ENCODE assay signal across 19 cellular contexts in genomic region chr12:52618866-52619265, GRCh38. TPM values are rescaled to one million over a fixed set of nuclear protein-coding genes. Genes with fewer than 3 reads are reported as not detected.
DNase-seq lines count a peak whose midpoint lies in the region; ATAC-seq, FAIRE-seq and TF ChIP-seq lines count a peak whose summit lies in the region.
"Had no signal": no experiment of that assay in that cellular context is flagged by ENCODE, and none has a peak within 500 bp of the region (broad histone marks: within the 10 kb centered on the region; RNA-seq: fewer than 3 reads in every experiment).

No MANE protein-coding gene starts in this region.

- no peak overlapping the region for H3K27ac Mint-ChIP-seq in activated naive CD4-positive, alpha-beta T cell treated with anti-CD3 and anti-CD28 coated beads, Interleukin-2, amount 10 ng/mL, durations not matched to agents 7 days and 5 days
- peak overlapping the region; percentile 89 for H3K27ac Mint-ChIP-seq in CD4-positive, alpha-beta T cell
- peak overlapping the region in 9 of 10 donors; percentile 40 to 97 (median 89) for H3K27ac Mint-ChIP-seq in naive thymus-derived CD8-positive, alpha-beta T cell
- H3K27ac Mint-ChIP-seq: GM23338, HFFc6 had no signal

- no peak for TF ChIP-seq POLR2A in GM12892 (IDR thresholded peaks at IDR 0.05; ENCODE audit: low read depth, low read length)

- TF ChIP-seq CTCF in CD4-positive, alpha-beta T cell (IDR thresholded peaks at IDR 0.05): no peak
- TF ChIP-seq CTCF in colonic mucosa (IDR thresholded peaks at IDR 0.05) (no peak), brain microvascular endothelial cell (IDR thresholded peaks at IDR 0.05; ENCODE audit: low read depth, low read length, missing control alignments) (no peak)

- no peaks in the 10 kb centered on the region for H3K9me3 Mint-ChIP-seq in activated naive CD4-positive, alpha-beta T cell treated with anti-CD3 and anti-CD28 coated beads, Interleukin-2, amount 10 ng/mL, durations not matched to agents 7 days and 5 days
- H3K9me3 Mint-ChIP-seq in CD4-positive, alpha-beta T cell: no peaks in the 10 kb centered on the region
- peaks cover 0 to 3% (median 0%) of the 10 kb centered on the region in 9 donors for H3K9me3 Mint-ChIP-seq in naive thymus-derived CD8-positive, alpha-beta T cell
- H3K9me3 Mint-ChIP-seq: GM23338, HFFc6 had no signal

- H3K4me3 ChIP-seq in colonic mucosa: no peak overlapping the region
- H3K4me3 ChIP-seq in brain microvascular endothelial cell (ENCODE audit: low read depth, low read length): no peak overlapping the region
- H3K4me3 ChIP-seq: BLaER1, GM23338 had no signal

- H3K4me1 Mint-ChIP-seq in activated naive CD4-positive, alpha-beta T cell treated with anti-CD3 and anti-CD28 coated beads, Interleukin-2, amount 10 ng/mL, durations not matched to agents 7 days and 5 days: peaks cover 37% of the 10 kb centered on the region
- H3K4me1 Mint-ChIP-seq in CD4-positive, alpha-beta T cell (ENCODE audit: low read depth): peaks cover 91% of the 10 kb centered on the region
- H3K4me1 Mint-ChIP-seq in naive thymus-derived CD8-positive, alpha-beta T cell: peaks cover 42 to 67% (median 63%) of the 10 kb centered on the region in 4 donors
- H3K4me1 Mint-ChIP-seq: GM23338 had no signal

- CTCF ChIA-PET in activated naive CD4-positive, alpha-beta T cell treated with anti-CD3 and anti-CD28 coated beads, Interleukin-2, amount 10 ng/mL, durations not matched to agents 7 days and 5 days (lab: Charles Lee): interaction anchor here (0.9 to 1.1 kb wide), 2 partner anchors 9 to 261 kb away, joined by 3 read pairs; no protein-coding TSS in a partner anchor
- CTCF ChIA-PET in CD4-positive, alpha-beta T cell (lab: Charles Lee): no interaction called here

- FAIRE-seq in GM12892 (lab: Jason Lieb, UNC): no peak
- FAIRE-seq: GM18507 had no signal

- H3K36me3 ChIP-seq in colonic mucosa: no peaks in the 10 kb centered on the region
- H3K36me3 ChIP-seq in brain microvascular endothelial cell (replicated peaks): no peaks in the 10 kb centered on the region
- H3K36me3 ChIP-seq: BLaER1 had no signal

- no peaks in the 10 kb centered on the region for H3K27me3 ChIP-seq in CD4-positive, alpha-beta T cell (ENCODE audit: control insufficient read depth, insufficient read depth, low read length)
- no peaks in the 10 kb centered on the region for H3K27me3 ChIP-seq in colonic mucosa
- peaks cover 4% of the 10 kb centered on the region for H3K27me3 ChIP-seq in brain microvascular endothelial cell (replicated peaks)
- H3K27me3 ChIP-seq: BLaER1 had no signal

- POLR2A ChIA-PET in CD4-positive, alpha-beta T cell (lab: Charles Lee): interaction anchor here (1.4 to 1.8 kb wide), 4 partner anchors 8 to 62 kb away, joined by 4 to 6 read pairs (median 6); no protein-coding TSS in a partner anchor
- POLR2A ChIA-PET in naive thymus-derived CD8-positive, alpha-beta T cell (lab: Charles Lee): interaction anchor here (1.0 to 12.6 kb wide), 6 partner anchors 8 to 33 kb away, joined by 4 to 100 read pairs (median 5); no protein-coding TSS in a partner anchor

- no peaks in the 10 kb centered on the region for H3K4me1 ChIP-seq in colonic mucosa

- no peak overlapping the region for H3K9ac ChIP-seq in colonic mucosa (ENCODE audit: low read depth in 2 of 2, low read length in 2 of 2)
- H3K9ac ChIP-seq: BLaER1 had no signal

- no peak overlapping the region for H3K27ac ChIP-seq in CD4-positive, alpha-beta T cell (ENCODE audit: low read depth, low read length)
- H3K27ac ChIP-seq in colonic mucosa (no peak overlapping the region), brain microvascular endothelial cell (no peak overlapping the region)
- H3K27ac ChIP-seq: BLaER1, HL-60 had no signal

- no peak overlapping the region for H3K4me3 Mint-ChIP-seq in activated naive CD4-positive, alpha-beta T cell treated with anti-CD3 and anti-CD28 coated beads, Interleukin-2, amount 10 ng/mL, durations not matched to agents 7 days and 5 days
- H3K4me3 Mint-ChIP-seq in CD4-positive, alpha-beta T cell: no peak overlapping the region
- peak overlapping the region in 3 of 10 donors; percentile 4 to 31 (median 28) for H3K4me3 Mint-ChIP-seq in naive thymus-derived CD8-positive, alpha-beta T cell
- H3K4me3 Mint-ChIP-seq: GM23338, HFFc6 had no signal

- H3K9me3 ChIP-seq in CD4-positive, alpha-beta T cell (ENCODE audit: control insufficient read depth, low read length): no peaks in the 10 kb centered on the region
- no peaks in the 10 kb centered on the region for H3K9me3 ChIP-seq in colonic mucosa

- in situ Hi-C loops in brain microvascular endothelial cell (cut with HindIII; ENCODE audit: low pct_ligation_motif_present, low sequenced_read_pairs): no loop called here

- peaks cover 4% of the 10 kb centered on the region for H3K27me3 Mint-ChIP-seq in activated naive CD4-positive, alpha-beta T cell treated with anti-CD3 and anti-CD28 coated beads, Interleukin-2, amount 10 ng/mL, durations not matched to agents 7 days and 5 days
- no peaks in the 10 kb centered on the region for H3K27me3 Mint-ChIP-seq in CD4-positive, alpha-beta T cell
- no peaks in the 10 kb centered on the region for H3K27me3 Mint-ChIP-seq in naive thymus-derived CD8-positive, alpha-beta T cell

- H3K36me3 Mint-ChIP-seq in activated naive CD4-positive, alpha-beta T cell treated with anti-CD3 and anti-CD28 coated beads, Interleukin-2, amount 10 ng/mL, durations not matched to agents 7 days and 5 days: peaks cover 3% of the 10 kb centered on the region
- H3K36me3 Mint-ChIP-seq in CD4-positive, alpha-beta T cell (ENCODE audit: low read depth): peaks cover 15% of the 10 kb centered on the region
- H3K36me3 Mint-ChIP-seq in naive thymus-derived CD8-positive, alpha-beta T cell: peaks cover 0 to 5% (median 4%) of the 10 kb centered on the region in 3 donors

- peak; percentile 8 for DNase-seq in activated naive CD4-positive, alpha-beta T cell treated with anti-CD3 and anti-CD28 coated beads, Interleukin-2, amount 10 ng/mL, durations not matched to agents 7 days and 5 days
- DNase-seq in activated naive CD4-positive, alpha-beta T cell (lab: John Stamatoyannopoulos, UW): no peak
- DNase-seq in CD4-positive, alpha-beta T cell: no peak
- peak; percentile 8 for DNase-seq in colonic mucosa
- no peak for DNase-seq in naive thymus-derived CD8-positive, alpha-beta T cell
- DNase-seq in brain microvascular endothelial cell: no peak
- DNase-seq in GM12892 (ENCODE audit: insufficient read length): no peak
- DNase-seq: 8988T, AML-193, Calu3, DMS 273 treated with DMSO at 0.1 percent for 48 hours, H7, HFFc6 had no signal

- no peak for ATAC-seq in CD4-positive, alpha-beta T cell (ENCODE audit: poor library complexity)
- no peak for ATAC-seq in naive thymus-derived CD8-positive, alpha-beta T cell
- ATAC-seq in HG03354 (IDR thresholded peaks at IDR 0.05; ENCODE audit: poor library complexity, severe bottlenecking, unreplicated experiment): no peak
- ATAC-seq: GM23338 had no signal

- intact Hi-C loops in CD4-positive, alpha-beta T cell (cut with DNase I, micrococcal nuclease): no loop called here
- intact Hi-C loops in colonic mucosa (cut with DNase I): no loop called here

RNA-seq across cellular contexts. Expression of gene KRT73, which starts 0.5 kb away (rescaled TPM):
- total RNA-seq in CD4-positive, alpha-beta T cell: 10 to 100 TPM; 67.2 to 69.7 TPM
- total RNA-seq in colonic mucosa: not detected
- total RNA-seq in naive thymus-derived CD8-positive, alpha-beta T cell: 1 to 10 TPM; 8.5 to 10.0 TPM
- polyA plus RNA-seq in naive thymus-derived CD8-positive, alpha-beta T cell: 10 to 100 TPM in 1 of 3 donors, 1 to 10 TPM in 1, under 1 TPM in 1; 0.72 to 10.0 (median 1.8) TPM
- polyA plus RNA-seq in GM12892 (2012; ENCODE audit: missing spikeins): not detected
- total RNA-seq: Calu3, Daoy, GM23338, H7, HFFc6 had no signal
- polyA plus RNA-seq: GM23338 had no signal

RNA-seq across cellular contexts. Expression of gene KRT72, which starts 17.6 kb away (rescaled TPM):
- 10 to 100 TPM; 82.2 to 83.4 TPM for total RNA-seq in CD4-positive, alpha-beta T cell
- under 1 TPM in 1 of 2 donors, not detected in 1; 0.25 TPM for total RNA-seq in colonic mucosa
- 10 to 100 TPM; 11.4 to 11.6 TPM for total RNA-seq in naive thymus-derived CD8-positive, alpha-beta T cell
- under 1 TPM in 2 of 3 donors, not detected in 1; 0.12 to 0.46 TPM for polyA plus RNA-seq in naive thymus-derived CD8-positive, alpha-beta T cell
- not detected for polyA plus RNA-seq in GM12892 (2012; ENCODE audit: missing spikeins)
- total RNA-seq: Calu3, Daoy, GM23338, H7, HFFc6 had no signal
- polyA plus RNA-seq: GM23338 had no signal

RNA-seq across cellular contexts. Expression of gene KRT2, which starts 33.1 kb away (rescaled TPM):
- total RNA-seq in CD4-positive, alpha-beta T cell: 1 to 10 TPM; 1.7 to 2.1 TPM
- not detected for total RNA-seq in colonic mucosa
- total RNA-seq in naive thymus-derived CD8-positive, alpha-beta T cell: under 1 TPM; 0.62 to 0.77 TPM
- 1 to 10 TPM; 1.1 to 3.4 (median 1.2) TPM for polyA plus RNA-seq in naive thymus-derived CD8-positive, alpha-beta T cell
- not detected for polyA plus RNA-seq in GM12892 (2012; ENCODE audit: missing spikeins)
- total RNA-seq: Calu3, GM23338, H7, HFFc6 had no signal
- polyA plus RNA-seq: GM23338 had no signal

RNA-seq across cellular contexts. Expression of gene KRT74, which starts 45.2 kb away (rescaled TPM):
- under 1 TPM; 0.30 to 0.34 TPM for total RNA-seq in CD4-positive, alpha-beta T cell
- total RNA-seq in colonic mucosa: not detected
- under 1 TPM in 1 of 2 experiments, not detected in 1; 0.26 TPM for total RNA-seq in naive thymus-derived CD8-positive, alpha-beta T cell
- polyA plus RNA-seq in naive thymus-derived CD8-positive, alpha-beta T cell: not detected
- polyA plus RNA-seq in GM12892 (2012; ENCODE audit: missing spikeins): 0.08 TPM
- total RNA-seq: Calu3, Daoy, GM23338, H7, HFFc6 had no signal
- polyA plus RNA-seq: GM23338 had no signal

Comparison
In these comparisons a context has a peak if more than half of its experiments do, and no peak if none do; other contexts are left out.
1. DNase-seq: peak in activated naive CD4-positive, alpha-beta T cell treated with anti-CD3 and anti-CD28 coated beads, Interleukin-2, amount 10 ng/mL, durations not matched to agents 7 days and 5 days (single experiment) and colonic mucosa (single experiment); none in activated naive CD4-positive, alpha-beta T cell (0 of 4), CD4-positive, alpha-beta T cell (0 of 10), naive thymus-derived CD8-positive, alpha-beta T cell (0 of 10), brain microvascular endothelial cell (single experiment) and GM12892 (single experiment).
2. RNA of gene KRT73, which starts 0.5 kb away (total RNA-seq): 67.2 to 69.7 TPM in CD4-positive, alpha-beta T cell and 8.5 to 10.0 TPM in naive thymus-derived CD8-positive, alpha-beta T cell; not detected in colonic mucosa; every median in the first group is over 4 times any median in the second.
3. RNA of gene KRT72, which starts 17.6 kb away (total RNA-seq): 82.2 to 83.4 TPM in CD4-positive, alpha-beta T cell and 11.4 to 11.6 TPM in naive thymus-derived CD8-positive, alpha-beta T cell; 0.25 TPM in colonic mucosa; every median in the first group is over 4 times any median in the second.